13 cellular contexts compared by ENCODE assay signal in the genomic region with DNA sequence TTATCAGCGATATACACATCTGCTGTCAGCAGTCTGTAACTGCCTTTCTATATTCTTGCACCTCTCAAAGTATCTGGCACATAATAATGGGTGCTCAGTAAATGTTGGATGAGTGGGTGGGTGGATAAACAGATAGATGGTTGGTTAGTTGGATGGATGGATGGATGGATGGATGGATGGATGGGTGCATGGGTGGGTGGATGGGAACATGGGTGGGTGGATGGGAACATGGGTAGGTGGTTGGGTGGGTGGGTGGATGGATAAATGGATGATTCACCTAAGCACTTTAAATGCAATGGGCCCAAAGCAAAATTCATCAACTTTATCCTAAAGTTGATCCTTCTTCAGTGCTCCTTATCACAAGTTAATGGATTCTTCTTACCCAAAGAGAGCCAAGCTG. TPM values are rescaled to one million over a fixed set of nuclear protein-coding genes. Genes with fewer than 3 reads are reported as not detected.
DNase-seq lines count a peak whose midpoint lies in the region; ATAC-seq and TF ChIP-seq lines count a peak whose summit lies in the region.
"Had no signal": no experiment of that assay in that cellular context is flagged by ENCODE, and none has a peak within 500 bp of the region (broad histone marks: within the 10 kb centered on the region; RNA-seq: fewer than 3 reads in every experiment).

No MANE protein-coding gene starts in this region.

- peaks cover 28 to 51% of the 10 kb centered on the region in 2 experiments for H3K36me3 ChIP-seq in HEK293 (ENCODE audit: control insufficient read depth in 2 of 2, insufficient read depth in 1 of 2, low read length in 2 of 2)

- H3K27ac Mint-ChIP-seq in activated naive CD8-positive, alpha-beta T cell, result peak overlapping the region; percentile 37
- H3K27ac Mint-ChIP-seq in activated naive CD8-positive, alpha-beta T cell treated with anti-CD3 and anti-CD28 coated beads for 36 hours, result no peak overlapping the region
- H3K27ac Mint-ChIP-seq in immature natural killer cell (peak overlapping the region in 4 of 6 donors; percentile 2 to 63 (median 36)), WTC11 (no peak overlapping the region)

- H3K9me3 ChIP-seq in HEK293 (ENCODE audit: control insufficient read depth, insufficient read depth, low read depth, low read length), result no peaks in the 10 kb centered on the region

- no peak overlapping the region for H3K4me3 Mint-ChIP-seq in activated naive CD8-positive, alpha-beta T cell
- no peak overlapping the region for H3K4me3 Mint-ChIP-seq in activated naive CD8-positive, alpha-beta T cell treated with anti-CD3 and anti-CD28 coated beads for 36 hours
- H3K4me3 Mint-ChIP-seq in immature natural killer cell (no peak overlapping the region), WTC11 (no peak overlapping the region)

- peaks cover 35% of the 10 kb centered on the region for H3K36me3 Mint-ChIP-seq in activated naive CD8-positive, alpha-beta T cell
- H3K36me3 Mint-ChIP-seq in activated naive CD8-positive, alpha-beta T cell treated with anti-CD3 and anti-CD28 coated beads for 36 hours, result peaks cover 48% of the 10 kb centered on the region
- H3K36me3 Mint-ChIP-seq in immature natural killer cell (peaks cover 17 to 36% (median 19%) of the 10 kb centered on the region in 3 donors), WTC11 (peaks cover 9% of the 10 kb centered on the region)

- no peak overlapping the region for H3K4me3 ChIP-seq in HEK293 (ENCODE audit: low read depth, low read length)

- H3K4me1 ChIP-seq in HEK293 (ENCODE audit: control insufficient read depth, insufficient read depth, low read length), result no peaks in the 10 kb centered on the region

- CTCF ChIA-PET in HEK293 (lab: Yijun Ruan, JAX), result interaction anchor here (0.6 kb wide), 1 partner anchor 143 kb away, joined by 3 read pairs; no protein-coding TSS in a partner anchor
- CTCF ChIA-PET in WTC11 (lab: Charles Lee), result no interaction called here

- TF ChIP-seq CTCF in HEK293 (tag by site-specific recombination; IDR thresholded peaks at IDR 0.05) (no peak), WTC11 (IDR thresholded peaks at IDR 0.05) (no peak)

- H3K4me1 Mint-ChIP-seq in activated naive CD8-positive, alpha-beta T cell (ENCODE audit: low read depth), result peaks cover 20% of the 10 kb centered on the region
- H3K4me1 Mint-ChIP-seq in activated naive CD8-positive, alpha-beta T cell treated with anti-CD3 and anti-CD28 coated beads for 36 hours, result peaks cover 9% of the 10 kb centered on the region
- H3K4me1 Mint-ChIP-seq in immature natural killer cell, result peaks cover 26 to 65% of the 10 kb centered on the region in 2 donors
- no peaks in the 10 kb centered on the region for H3K4me1 Mint-ChIP-seq in WTC11

- H3K27ac ChIP-seq in HEK293 (ENCODE audit: extremely low read depth, low read depth, low read length), result no peak overlapping the region

- peaks cover 9% of the 10 kb centered on the region for H3K9me3 Mint-ChIP-seq in activated naive CD8-positive, alpha-beta T cell (ENCODE audit: low read depth)
- H3K9me3 Mint-ChIP-seq in activated naive CD8-positive, alpha-beta T cell treated with anti-CD3 and anti-CD28 coated beads for 36 hours, result peaks cover 11% of the 10 kb centered on the region
- no peaks in the 10 kb centered on the region for H3K9me3 Mint-ChIP-seq in immature natural killer cell
- no peaks in the 10 kb centered on the region for H3K9me3 Mint-ChIP-seq in WTC11

- POLR2A ChIA-PET in HEK293 (lab: Yijun Ruan, JAX), result no interaction called here
- POLR2A ChIA-PET in WTC11 (lab: Charles Lee), result no interaction called here

- no peaks in the 10 kb centered on the region for H3K27me3 Mint-ChIP-seq in activated naive CD8-positive, alpha-beta T cell
- no peaks in the 10 kb centered on the region for H3K27me3 Mint-ChIP-seq in activated naive CD8-positive, alpha-beta T cell treated with anti-CD3 and anti-CD28 coated beads for 36 hours
- H3K27me3 Mint-ChIP-seq in immature natural killer cell (ENCODE audit: low read depth in 3 of 3), result peaks cover 0 to 4% (median 0%) of the 10 kb centered on the region in 3 donors
- no peaks in the 10 kb centered on the region for H3K27me3 Mint-ChIP-seq in WTC11 (ENCODE audit: low read depth)
- H3K27me3 Mint-ChIP-seq: CD4-positive, alpha-beta memory T cell had no signal

- DNase-seq in activated naive CD8-positive, alpha-beta T cell treated with anti-CD3 and anti-CD28 coated beads for 36 hours, result no peak
- DNase-seq in immature natural killer cell (no peak), WTC11 (ENCODE audit: low spot score) (no peak)
- DNase-seq: C1 segment of cervical spinal cord, COR-L47, DMS153, DND-41, GOT3, HCEC 1CT had no signal

- ATAC-seq in WTC11 (no peak), HG02870 (IDR thresholded peaks at IDR 0.05; ENCODE audit: unreplicated experiment) (no peak)

TF ChIP-seq in HEK293, 187 proteins besides CTCF, POLR2A, EP300 and RAD21:
- TF ChIP-seq EGR2 (tag by site-specific recombination; IDR thresholded peaks at IDR 0.05; ENCODE audit: low read depth) (peak; percentile 98), ZNF555 (tag by site-specific recombination; conservative IDR thresholded peaks at IDR 0.05) (no peak), ZFHX2 (tag by site-specific recombination; conservative IDR thresholded peaks at IDR 0.05) (peak; percentile 97)

TF ChIP-seq in WTC11, 78 proteins besides CTCF, POLR2A, EP300 and RAD21 (continues in another document):
- TF ChIP-seq ARID4B (CRISPR knock-in tag; IDR thresholded peaks at IDR 0.05; ENCODE audit: borderline replicate concordance), result no peak
- TF ChIP-seq, protein P1, sequence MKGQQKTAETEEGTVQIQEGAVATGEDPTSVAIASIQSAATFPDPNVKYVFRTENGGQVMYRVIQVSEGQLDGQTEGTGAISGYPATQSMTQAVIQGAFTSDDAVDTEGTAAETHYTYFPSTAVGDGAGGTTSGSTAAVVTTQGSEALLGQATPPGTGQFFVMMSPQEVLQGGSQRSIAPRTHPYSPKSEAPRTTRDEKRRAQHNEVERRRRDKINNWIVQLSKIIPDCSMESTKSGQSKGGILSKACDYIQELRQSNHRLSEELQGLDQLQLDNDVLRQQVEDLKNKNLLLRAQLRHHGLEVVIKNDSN (CRISPR knock-in tag; IDR thresholded peaks at IDR 0.05), result no peak
- no peak for TF ChIP-seq JUN (CRISPR knock-in tag; IDR thresholded peaks at IDR 0.05)
- TF ChIP-seq TEAD4 (CRISPR knock-in tag; IDR thresholded peaks at IDR 0.05), result no peak
- TF ChIP-seq ZBTB43 (CRISPR knock-in tag; IDR thresholded peaks at IDR 0.05), result no peak
- TF ChIP-seq ZNF219 (CRISPR knock-in tag; IDR thresholded peaks at IDR 0.05; ENCODE audit: borderline replicate concordance), result no peak
- TF ChIP-seq ERG (CRISPR knock-in tag; IDR thresholded peaks at IDR 0.05), result no peak
- TF ChIP-seq FOXK1 (CRISPR knock-in tag; IDR thresholded peaks at IDR 0.05), result no peak
- no peak for TF ChIP-seq IRF2 (CRISPR knock-in tag; IDR thresholded peaks at IDR 0.05; ENCODE audit: borderline replicate concordance, low read depth)

RNA-seq across cellular contexts. Expression of gene HELZ, which starts 48.6 kb away (rescaled TPM):
- 10 to 100 TPM; 47.9 to 53.9 TPM for total RNA-seq in activated naive CD8-positive, alpha-beta T cell treated with anti-CD3 and anti-CD28 coated beads for 36 hours
- polyA plus RNA-seq in immature natural killer cell, result 100 to 1,000 TPM in 1 of 3 donors, 10 to 100 TPM in 2; 41.4 to 121 (median 44.2) TPM
- 46.5 to 49.1 TPM (median 47.4 TPM) in 3 replicates for total RNA-seq in WTC11 (2021)

Comparison
In these comparisons a context has a peak if more than half of its experiments do, and no peak if none do; other contexts are left out.
1. H3K27ac Mint-ChIP-seq: peak in activated naive CD8-positive, alpha-beta T cell (single experiment) and immature natural killer cell (4 of 6); none in activated naive CD8-positive, alpha-beta T cell treated with anti-CD3 and anti-CD28 coated beads for 36 hours (single experiment) and WTC11 (single experiment).